ENCODE assay signal across 12 cellular contexts in genomic region chr4:47213971-47214370, GRCh38.
DNase-seq lines count a peak whose midpoint lies in the region; FAIRE-seq and TF ChIP-seq lines count a peak whose summit lies in the region.
"Had no signal": no experiment of that assay in that cellular context is flagged by ENCODE, and none has a peak within 500 bp of the region (broad histone marks: within the 10 kb centered on the region; RNA-seq: fewer than 3 reads in every experiment).

No MANE protein-coding gene starts in this region.

- H3K79me2 ChIP-seq in astrocyte (ENCODE audit: insufficient read depth, low read length) (no peaks in the 10 kb centered on the region), hepatocyte (no peaks in the 10 kb centered on the region)

- no peak for TF ChIP-seq CTCF in MCF 10A (IDR thresholded peaks at IDR 0.05; ENCODE audit: unreplicated experiment)
- TF ChIP-seq CTCF in breast epithelium (IDR thresholded peaks at IDR 0.05): no peak
- TF ChIP-seq CTCF in astrocyte (IDR thresholded peaks at IDR 0.05; ENCODE audit: insufficient read depth, low read depth, low read length): no peak
- TF ChIP-seq CTCF in hepatocyte (IDR thresholded peaks at IDR 0.05; ENCODE audit: poor library complexity): no peak
- TF ChIP-seq CTCF in GM10248 (IDR thresholded peaks at IDR 0.05; ENCODE audit: control extremely low read depth, extremely low read depth, low read depth, missing control alignments): no peak

- H3K36me3 ChIP-seq in breast epithelium (no peaks in the 10 kb centered on the region), astrocyte (ENCODE audit: insufficient read depth, low read length) (no peaks in the 10 kb centered on the region), hepatocyte (replicated peaks; ENCODE audit: insufficient read depth, low read depth) (no peaks in the 10 kb centered on the region)
- H3K36me3 ChIP-seq: transverse colon had no signal

- H4K20me1 ChIP-seq in astrocyte (ENCODE audit: insufficient read depth, low read length) (no peaks in the 10 kb centered on the region), hepatocyte (ENCODE audit: insufficient read depth, poor library complexity, severe bottlenecking) (no peaks in the 10 kb centered on the region)

- no peaks in the 10 kb centered on the region for H3K9me3 ChIP-seq in breast epithelium
- H3K9me3 ChIP-seq in astrocyte (ENCODE audit: insufficient read depth, low read depth, low read length): no peaks in the 10 kb centered on the region
- no peaks in the 10 kb centered on the region for H3K9me3 ChIP-seq in hepatocyte (ENCODE audit: low read depth)
- H3K9me3 ChIP-seq: transverse colon had no signal

- H3K4me1 ChIP-seq in breast epithelium: no peaks in the 10 kb centered on the region
- H3K4me1 ChIP-seq in astrocyte (ENCODE audit: insufficient read depth, low read length): peaks cover 48% of the 10 kb centered on the region
- peaks cover 10% of the 10 kb centered on the region for H3K4me1 ChIP-seq in hepatocyte (ENCODE audit: insufficient read depth)
- H3K4me1 ChIP-seq: transverse colon had no signal

- H3K4me3 Mint-ChIP-seq in MCF 10A (ENCODE audit: unreplicated experiment) (no peak overlapping the region), astrocyte (ENCODE audit: unreplicated experiment) (no peak overlapping the region)
- no peak overlapping the region for H3K4me3 Mint-ChIP-seq in activated T-helper 2 cell treated with anti-CD3 and anti-CD28 coated beads, Interferon-gamma antibody, Interleukin-2, Interleukin-4, amounts not matched to agents 10 μg/mL and 5 μg/mL and 100 μg/mL, durations not matched to agents 14 hours and 24 hours and 36 hours (ENCODE audit: low read depth)
- H3K4me3 Mint-ChIP-seq: T-cell had no signal

- peaks cover 17% of the 10 kb centered on the region for H3K27me3 Mint-ChIP-seq in MCF 10A (ENCODE audit: insufficient read depth, unreplicated experiment)
- no peaks in the 10 kb centered on the region for H3K27me3 Mint-ChIP-seq in astrocyte (ENCODE audit: low read depth, unreplicated experiment)
- H3K27me3 Mint-ChIP-seq in activated T-helper 2 cell treated with anti-CD3 and anti-CD28 coated beads, Interferon-gamma antibody, Interleukin-2, Interleukin-4, amounts not matched to agents 10 μg/mL and 5 μg/mL and 100 μg/mL, durations not matched to agents 14 hours and 24 hours and 36 hours (ENCODE audit: low read depth): no peaks in the 10 kb centered on the region

- peak overlapping the region; percentile 61 for H3K4me2 ChIP-seq in astrocyte (ENCODE audit: low read length)
- H3K4me2 ChIP-seq in hepatocyte: no peak overlapping the region

- 24% methylated on average over 3 of the region's 3 CpGs for WGBS in hepatocyte (ENCODE audit: low lambda C conversion rate, missing lambda C conversion rate)

- H2AFZ ChIP-seq in astrocyte (ENCODE audit: low read depth, low read length) (no peak overlapping the region), hepatocyte (no peak overlapping the region)

- H3K9ac ChIP-seq in astrocyte (ENCODE audit: low read length): peak overlapping the region; percentile 85

- H3K36me3 Mint-ChIP-seq in MCF 10A (ENCODE audit: insufficient read depth, unreplicated experiment) (no peaks in the 10 kb centered on the region), astrocyte (ENCODE audit: low read depth, unreplicated experiment) (no peaks in the 10 kb centered on the region)
- H3K36me3 Mint-ChIP-seq in activated T-helper 2 cell treated with anti-CD3 and anti-CD28 coated beads, Interferon-gamma antibody, Interleukin-2, Interleukin-4, amounts not matched to agents 10 μg/mL and 5 μg/mL and 100 μg/mL, durations not matched to agents 14 hours and 24 hours and 36 hours (ENCODE audit: low read depth): no peaks in the 10 kb centered on the region
- H3K36me3 Mint-ChIP-seq: T-cell had no signal

- H3K27ac Mint-ChIP-seq in MCF 10A (ENCODE audit: low read depth, unreplicated experiment) (no peak overlapping the region), astrocyte (ENCODE audit: unreplicated experiment) (peak overlapping the region; percentile 98)
- H3K27ac Mint-ChIP-seq in activated T-helper 2 cell treated with anti-CD3 and anti-CD28 coated beads, Interferon-gamma antibody, Interleukin-2, Interleukin-4, amounts not matched to agents 10 μg/mL and 5 μg/mL and 100 μg/mL, durations not matched to agents 14 hours and 24 hours and 36 hours: no peak overlapping the region
- H3K27ac Mint-ChIP-seq: T-cell had no signal

- CTCF ChIA-PET in MCF 10A (lab: Yijun Ruan, JAX): interaction anchor here (0.6 kb wide), 1 partner anchor 1924 kb away, joined by 3 read pairs; no protein-coding TSS in a partner anchor
- CTCF ChIA-PET in GM10248 (lab: Yijun Ruan, JAX): interaction anchor here (1.8 kb wide), 1 partner anchor 10 kb away, joined by 5 read pairs; no protein-coding TSS in a partner anchor

- H3K4me1 Mint-ChIP-seq in MCF 10A (ENCODE audit: insufficient read depth, unreplicated experiment): no peaks in the 10 kb centered on the region
- peaks cover 38% of the 10 kb centered on the region for H3K4me1 Mint-ChIP-seq in astrocyte (ENCODE audit: low read depth, unreplicated experiment)
- no peaks in the 10 kb centered on the region for H3K4me1 Mint-ChIP-seq in activated T-helper 2 cell treated with anti-CD3 and anti-CD28 coated beads, Interferon-gamma antibody, Interleukin-2, Interleukin-4, amounts not matched to agents 10 μg/mL and 5 μg/mL and 100 μg/mL, durations not matched to agents 14 hours and 24 hours and 36 hours (ENCODE audit: low read depth)
- H3K4me1 Mint-ChIP-seq: T-cell had no signal

- intact Hi-C loops in MCF 10A (cut with micrococcal nuclease): no loop called here
- intact Hi-C loops in breast epithelium (cut with DNase I; ENCODE audit: low total_unique reads): no loop called here
- intact Hi-C loops in activated T-helper 2 cell treated with anti-CD3 and anti-CD28 coated beads, Interferon-gamma antibody, Interleukin-2, Interleukin-4, amounts not matched to agents 10 μg/mL and 5 μg/mL and 100 μg/mL, durations not matched to agents 14 hours and 24 hours and 36 hours (cut with micrococcal nuclease): no loop called here

- H3K27me3 ChIP-seq in breast epithelium: no peaks in the 10 kb centered on the region
- no peaks in the 10 kb centered on the region for H3K27me3 ChIP-seq in astrocyte (ENCODE audit: insufficient read depth, low read length)
- H3K27me3 ChIP-seq in hepatocyte: no peaks in the 10 kb centered on the region
- H3K27me3 ChIP-seq: transverse colon had no signal

- H3K27ac ChIP-seq in breast epithelium (no peak overlapping the region), astrocyte (ENCODE audit: low read depth, low read length) (peak overlapping the region; percentile 97), hepatocyte (peak overlapping the region; percentile 36)
- H3K27ac ChIP-seq: transverse colon had no signal

- H3K4me3 ChIP-seq in breast epithelium (no peak overlapping the region), astrocyte (ENCODE audit: insufficient read depth, low read depth, low read length) (no peak overlapping the region), hepatocyte (no peak overlapping the region)
- H3K4me3 ChIP-seq: transverse colon had no signal

- H3K9me3 Mint-ChIP-seq in MCF 10A (ENCODE audit: unreplicated experiment) (no peaks in the 10 kb centered on the region), astrocyte (ENCODE audit: unreplicated experiment) (no peaks in the 10 kb centered on the region)
- H3K9me3 Mint-ChIP-seq in activated T-helper 2 cell treated with anti-CD3 and anti-CD28 coated beads, Interferon-gamma antibody, Interleukin-2, Interleukin-4, amounts not matched to agents 10 μg/mL and 5 μg/mL and 100 μg/mL, durations not matched to agents 14 hours and 24 hours and 36 hours: no peaks in the 10 kb centered on the region
- H3K9me3 Mint-ChIP-seq: T-cell had no signal

- DNase-seq in MCF 10A (ENCODE audit: unreplicated experiment) (peak; percentile 54), breast epithelium (ENCODE audit: low spot score in 2 of 2) (no peak), astrocyte (ENCODE audit: low read depth) (peak; percentile 98), hepatocyte (ENCODE audit: low spot score) (peak; percentile 24), urothelium cell line (ENCODE audit: low spot score) (peak; percentile 63), GM10248 (ENCODE audit: extremely low spot score) (no peak), NCI-H187 treated with DMSO at 0.1 percent for 48 hours (lab: John Stamatoyannopoulos, UW) (no peak)
- no peak for DNase-seq in activated T-helper 2 cell treated with anti-CD3 and anti-CD28 coated beads, Interferon-gamma antibody, Interleukin-2, Interleukin-4, amounts not matched to agents 10 μg/mL and 5 μg/mL and 100 μg/mL, durations not matched to agents 14 hours and 24 hours and 36 hours (ENCODE audit: low spot score)
- DNase-seq: activated CD8-positive, alpha-beta memory T cell treated with anti-CD3 and anti-CD28 coated beads, Interleukin-2, amount 50 U/mL, for 4 hours; occipital lobe; T-cell; transverse colon had no signal

- POLR2A ChIA-PET in MCF 10A (lab: Yijun Ruan, JAX): interaction anchor here (0.7 kb wide), 1 partner anchor 93 kb away, joined by 3 read pairs; no protein-coding TSS in a partner anchor
- POLR2A ChIA-PET in GM10248 (lab: Yijun Ruan, JAX): no interaction called here

- no TSS peak for BruUV-seq in MCF 10A (replicated peaks; lab: Mats Ljungman, UMichigan)

- no peak for TF ChIP-seq POLR2A in breast epithelium (IDR thresholded peaks at IDR 0.05)

- H3K9me2 ChIP-seq in hepatocyte (replicated peaks; ENCODE audit: insufficient read depth): no peaks in the 10 kb centered on the region

- FAIRE-seq in astrocyte (lab: Jason Lieb, UNC) (peak; percentile 81), urothelium cell line (lab: Jason Lieb, UNC) (no peak)

Comparison
In these comparisons a context has a peak if more than half of its experiments do, and no peak if none do; other contexts are left out.
1. DNase-seq: peak in MCF 10A (single experiment), astrocyte (single experiment), hepatocyte (single experiment) and urothelium cell line (single experiment); none in breast epithelium (0 of 2), GM10248 (single experiment), NCI-H187 treated with DMSO at 0.1 percent for 48 hours (single experiment) and activated T-helper 2 cell treated with anti-CD3 and anti-CD28 coated beads, Interferon-gamma antibody, Interleukin-2, Interleukin-4, amounts not matched to agents 10 μg/mL and 5 μg/mL and 100 μg/mL, durations not matched to agents 14 hours and 24 hours and 36 hours (single experiment).
2. H3K27ac ChIP-seq: peak in astrocyte (single experiment) and hepatocyte (single experiment); none in breast epithelium (0 of 2).